In the genomic region with DNA sequence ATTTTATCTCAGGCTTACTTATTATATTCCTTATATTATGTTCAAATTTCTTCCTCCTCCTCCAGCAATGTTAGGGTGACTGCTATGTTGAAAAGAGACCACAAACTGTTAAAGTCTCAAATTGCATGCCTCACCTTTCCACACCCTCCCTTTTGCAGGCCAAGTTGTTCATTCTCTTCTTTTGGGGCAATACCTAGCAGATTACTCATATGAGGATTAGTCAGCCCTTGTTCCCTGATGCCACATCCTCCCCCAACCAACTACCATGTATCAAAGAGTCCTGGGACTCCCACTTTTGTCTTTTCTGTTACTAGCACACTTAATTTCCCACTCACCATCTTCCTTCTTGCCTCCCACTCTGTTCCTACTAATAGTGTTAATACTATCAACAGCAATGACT, we compare ENCODE assay signal across 13 cellular contexts.
A peak's percentile ranks its signal among the peaks of the same experiment; 100 is the strongest.
DNase-seq lines count a peak whose midpoint lies in the region; ATAC-seq, FAIRE-seq and TF ChIP-seq lines count a peak whose summit lies in the region.
"Had no signal": no experiment of that assay in that cellular context is flagged by ENCODE, and none has a peak within 500 bp of the region (broad histone marks: within the 10 kb centered on the region; RNA-seq: fewer than 3 reads in every experiment).

No MANE protein-coding gene starts in this region.

- no peak overlapping the region for H3K27ac ChIP-seq in A549
- H3K27ac ChIP-seq: right lobe of liver had no signal

- H3K4me1 ChIP-seq in A549, result peaks cover 6% of the 10 kb centered on the region; the same call in 2 of the 3 replicates
- H3K4me1 ChIP-seq: right lobe of liver had no signal

- CTCF ChIA-PET in A549 (lab: Yijun Ruan, JAX), result no interaction called here
- CTCF ChIA-PET in GM10248 (lab: Yijun Ruan, JAX), result interaction anchor here (0.9 kb wide), 1 partner anchor 11 kb away, joined by 3 read pairs; no protein-coding TSS in a partner anchor

- TF ChIP-seq CTCF in A549 (IDR thresholded peaks at IDR 0.05) (no peak), epithelial cell of esophagus (IDR thresholded peaks at IDR 0.05; ENCODE audit: insufficient read depth, low read depth, low read length, missing control alignments) (no peak), GM10248 (IDR thresholded peaks at IDR 0.05; ENCODE audit: control extremely low read depth, extremely low read depth, low read depth, missing control alignments) (no peak)

- FAIRE-seq in A549 (lab: Jason Lieb, UNC), result no peak
- no peak for FAIRE-seq in GM12892 (lab: Jason Lieb, UNC)

- POLR2A ChIA-PET in A549 (lab: Yijun Ruan, JAX) (no interaction called here), GM10248 (lab: Yijun Ruan, JAX) (no interaction called here)

- TF ChIP-seq EP300 in A549 (IDR thresholded peaks at IDR 0.05), result no peak

- DNase-seq in A549 (ENCODE audit: low read depth in 1 of 2, low spot score in 1 of 2) (peak in 1 of 2 experiments; percentile 11), M059J (ENCODE audit: low read depth) (peak; percentile 98), epithelial cell of esophagus (ENCODE audit: low read depth) (peak; percentile 85), GM12892 (ENCODE audit: insufficient read length) (no peak), SKM-1 treated with dmso at 0.1 percent for 144 hours (lab: John Stamatoyannopoulos, UW; ENCODE audit: unreplicated experiment) (no peak), GM10248 (ENCODE audit: extremely low spot score) (no peak)
- DNase-seq: effector CD4-positive, alpha-beta T cell; NCI-H146; right lobe of liver; Right ventricle myocardium superior had no signal

- no peak for TF ChIP-seq POLR2A in A549 (IDR thresholded peaks at IDR 0.05; ENCODE audit: low read length)
- TF ChIP-seq POLR2A in GM12892 (IDR thresholded peaks at IDR 0.05; ENCODE audit: low read depth, low read length), result no peak

- H3K4me2 ChIP-seq in A549, result 0 out of 3 replicates have a peak overlapping the region, but pooled peaks have one; percentile 21

- ATAC-seq in A549 (peak; percentile 26 to 59; a peak in 3 of 6 replicates), GM19395 (IDR thresholded peaks at IDR 0.05; ENCODE audit: unreplicated experiment) (peak; percentile 44), HG02852 (IDR thresholded peaks at IDR 0.05; ENCODE audit: unreplicated experiment) (no peak)
- ATAC-seq: left lobe of liver, right lobe of liver had no signal

- H3K9me3 ChIP-seq in A549, result no peaks in the 10 kb centered on the region
- H3K9me3 ChIP-seq: right lobe of liver had no signal

- no peak overlapping the region for H3K4me3 ChIP-seq in A549
- no peak overlapping the region for H3K4me3 ChIP-seq in epithelial cell of esophagus (ENCODE audit: low read length)
- H3K4me3 ChIP-seq: right lobe of liver had no signal

- TF ChIP-seq RAD21 in A549 (conservative IDR thresholded peaks at IDR 0.05 in 1 of 2, IDR thresholded peaks at IDR 0.05 in 1 of 2), result no peak

TF ChIP-seq in A549, 52 proteins besides CTCF, POLR2A, EP300 and RAD21:
- TF ChIP-seq KDM5A (IDR thresholded peaks at IDR 0.05), result no peak
- no peak for TF ChIP-seq CBX2 (IDR thresholded peaks at IDR 0.05; ENCODE audit: borderline replicate concordance, low read depth)
- TF ChIP-seq FOSL2 (IDR thresholded peaks at IDR 0.05), result 0 out of 2 replicates have a peak, but pooled peaks have one; percentile 25
- TF ChIP-seq FOSL2 (CRISPR knock-in tag; IDR thresholded peaks at IDR 0.05), result no peak
- TF ChIP-seq, protein P1, sequence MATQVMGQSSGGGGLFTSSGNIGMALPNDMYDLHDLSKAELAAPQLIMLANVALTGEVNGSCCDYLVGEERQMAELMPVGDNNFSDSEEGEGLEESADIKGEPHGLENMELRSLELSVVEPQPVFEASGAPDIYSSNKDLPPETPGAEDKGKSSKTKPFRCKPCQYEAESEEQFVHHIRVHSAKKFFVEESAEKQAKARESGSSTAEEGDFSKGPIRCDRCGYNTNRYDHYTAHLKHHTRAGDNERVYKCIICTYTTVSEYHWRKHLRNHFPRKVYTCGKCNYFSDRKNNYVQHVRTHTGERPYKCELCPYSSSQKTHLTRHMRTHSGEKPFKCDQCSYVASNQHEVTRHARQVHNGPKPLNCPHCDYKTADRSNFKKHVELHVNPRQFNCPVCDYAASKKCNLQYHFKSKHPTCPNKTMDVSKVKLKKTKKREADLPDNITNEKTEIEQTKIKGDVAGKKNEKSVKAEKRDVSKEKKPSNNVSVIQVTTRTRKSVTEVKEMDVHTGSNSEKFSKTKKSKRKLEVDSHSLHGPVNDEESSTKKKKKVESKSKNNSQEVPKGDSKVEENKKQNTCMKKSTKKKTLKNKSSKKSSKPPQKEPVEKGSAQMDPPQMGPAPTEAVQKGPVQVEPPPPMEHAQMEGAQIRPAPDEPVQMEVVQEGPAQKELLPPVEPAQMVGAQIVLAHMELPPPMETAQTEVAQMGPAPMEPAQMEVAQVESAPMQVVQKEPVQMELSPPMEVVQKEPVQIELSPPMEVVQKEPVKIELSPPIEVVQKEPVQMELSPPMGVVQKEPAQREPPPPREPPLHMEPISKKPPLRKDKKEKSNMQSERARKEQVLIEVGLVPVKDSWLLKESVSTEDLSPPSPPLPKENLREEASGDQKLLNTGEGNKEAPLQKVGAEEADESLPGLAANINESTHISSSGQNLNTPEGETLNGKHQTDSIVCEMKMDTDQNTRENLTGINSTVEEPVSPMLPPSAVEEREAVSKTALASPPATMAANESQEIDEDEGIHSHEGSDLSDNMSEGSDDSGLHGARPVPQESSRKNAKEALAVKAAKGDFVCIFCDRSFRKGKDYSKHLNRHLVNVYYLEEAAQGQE (IDR thresholded peaks at IDR 0.05), result no peak

Comparison
In these comparisons a context has a peak if more than half of its experiments do, and no peak if none do; other contexts are left out.
1. DNase-seq: peak in M059J (single experiment) and epithelial cell of esophagus (single experiment); none in GM12892 (single experiment), SKM-1 treated with dmso at 0.1 percent for 144 hours (single experiment) and GM10248 (single experiment).